In genomic region chr4:93788712-93789111, GRCh38 we compare ENCODE assay signal across 10 cellular contexts. TPM values are rescaled to one million over a fixed set of nuclear protein-coding genes. Genes with fewer than 3 reads are reported as not detected.
DNase-seq lines count a peak whose midpoint lies in the region; ATAC-seq and TF ChIP-seq lines count a peak whose summit lies in the region.
"Had no signal": no experiment of that assay in that cellular context is flagged by ENCODE, and none has a peak within 500 bp of the region (broad histone marks: within the 10 kb centered on the region; RNA-seq: fewer than 3 reads in every experiment).

No MANE protein-coding gene starts in this region.

- H3K9me3 ChIP-seq in OCI-LY3 (ENCODE audit: insufficient read depth, low read length) (no peaks in the 10 kb centered on the region), right atrium auricular region (no peaks in the 10 kb centered on the region)

- H3K27ac ChIP-seq in OCI-LY3 (ENCODE audit: low read length) (no peak overlapping the region), right atrium auricular region (no peak overlapping the region)

- H4K20me1 ChIP-seq in OCI-LY3 (ENCODE audit: insufficient read depth, low read length) = no peaks in the 10 kb centered on the region

- peak; percentile 55 for ATAC-seq in GM19468 (IDR thresholded peaks at IDR 0.05; ENCODE audit: extremely low read depth, unreplicated experiment)
- ATAC-seq in GM21786 (IDR thresholded peaks at IDR 0.05; ENCODE audit: unreplicated experiment) = no peak
- ATAC-seq: stimulated activated naive B cell treated with anti-CD40 and anti-IgM and Interleukin-4, amounts not matched to agents 10 μg/mL and 1 μg/mL and 100 μg/mL, for 72 hours had no signal

- H3K9ac ChIP-seq in OCI-LY3 (ENCODE audit: low read length) = no peak overlapping the region

- TF ChIP-seq CTCF in AG09319 (IDR thresholded peaks at IDR 0.05; ENCODE audit: low read depth, low read length) = peak; percentile 20
- TF ChIP-seq CTCF in OCI-LY3 (IDR thresholded peaks at IDR 0.05; ENCODE audit: low read depth, low read length) = peak; percentile 66
- TF ChIP-seq CTCF in fibroblast of the aortic adventitia (IDR thresholded peaks at IDR 0.05; ENCODE audit: insufficient read depth, low read length) = peak; percentile 39
- no peak for TF ChIP-seq CTCF in right atrium auricular region (IDR thresholded peaks at IDR 0.05)

- H2AFZ ChIP-seq in OCI-LY3 (ENCODE audit: low read depth, low read length) = no peak overlapping the region

- H3K4me1 ChIP-seq in OCI-LY3 (ENCODE audit: low read length) (no peaks in the 10 kb centered on the region), right atrium auricular region (no peaks in the 10 kb centered on the region)

- no peaks in the 10 kb centered on the region for H3K27me3 ChIP-seq in OCI-LY3 (ENCODE audit: low read depth, low read length)
- no peaks in the 10 kb centered on the region for H3K27me3 ChIP-seq in right atrium auricular region

- DNase-seq in AG09319 (ENCODE audit: extremely low read depth, low read depth) (no peak), fibroblast of the aortic adventitia (ENCODE audit: low read depth) (peak; percentile 4), HK-2 (ENCODE audit: unreplicated experiment) (no peak), right atrium auricular region (ENCODE audit: low spot score) (no peak)
- no peak for DNase-seq in activated naive CD4-positive, alpha-beta T cell treated with anti-CD3 and anti-CD28 coated beads, Interleukin-2, amount 50 U/mL, for 16 hours
- DNase-seq: activated CD4-positive, alpha-beta T cell treated with anti-CD3 and anti-CD28 coated beads for 4 hours; stimulated activated naive B cell treated with anti-CD40 and anti-IgM and Interleukin-4, amounts not matched to agents 10 μg/mL and 1 μg/mL and 100 μg/mL, for 72 hours had no signal

- no peaks in the 10 kb centered on the region for H3K79me2 ChIP-seq in OCI-LY3 (ENCODE audit: low read length)

- no peak overlapping the region for H3K4me2 ChIP-seq in OCI-LY3 (ENCODE audit: low read length)

- H3K4me3 ChIP-seq in OCI-LY3 (ENCODE audit: low read length) = no peak overlapping the region
- H3K4me3 ChIP-seq in fibroblast of the aortic adventitia (ENCODE audit: low read depth, low read length) = no peak overlapping the region
- no peak overlapping the region for H3K4me3 ChIP-seq in right atrium auricular region

- no peaks in the 10 kb centered on the region for H3K36me3 ChIP-seq in OCI-LY3 (replicated peaks; ENCODE audit: low read depth, low read length)
- H3K36me3 ChIP-seq in right atrium auricular region = no peaks in the 10 kb centered on the region

RNA-seq across cellular contexts. Expression of gene ATOH1, which starts 39.8 kb away (rescaled TPM):
- total RNA-seq in fibroblast of the aortic adventitia (ENCODE audit: low replicate concordance) (not detected in 2 replicates), right atrium auricular region (not detected)

Comparison
In these comparisons a context has a peak if more than half of its experiments do, and no peak if none do; other contexts are left out.
1. CTCF ChIP-seq: peak in AG09319 (single experiment), OCI-LY3 (single experiment) and fibroblast of the aortic adventitia (single experiment); none in right atrium auricular region (0 of 2).